ENCODE assay signal across 23 cellular contexts in genomic region chr16:58670946-58671583, GRCh38. TPM values are rescaled to one million over a fixed set of nuclear protein-coding genes. Genes with fewer than 3 reads are reported as not detected.
DNase-seq lines count a peak whose midpoint lies in the region; ATAC-seq and TF ChIP-seq lines count a peak whose summit lies in the region.
"Had no signal": no experiment of that assay in that cellular context is flagged by ENCODE, and none has a peak within 500 bp of the region (broad histone marks: within the 10 kb centered on the region; RNA-seq: fewer than 3 reads in every experiment).

No MANE protein-coding gene starts in this region.

- H3K27me3 Mint-ChIP-seq in T-helper 17 cell (no peaks in the 10 kb centered on the region), neural crest cell (ENCODE audit: low read depth) (no peaks in the 10 kb centered on the region)
- H3K27me3 Mint-ChIP-seq in activated T-helper 2 cell treated with anti-CD3 and anti-CD28 coated beads, Interferon-gamma antibody, Interleukin-2, Interleukin-4, amounts not matched to agents 10 μg/mL and 5 μg/mL and 100 μg/mL, durations not matched to agents 14 hours and 24 hours and 36 hours (ENCODE audit: low read depth): no peaks in the 10 kb centered on the region
- H3K27me3 Mint-ChIP-seq: CD4-positive, alpha-beta T cell; CD8-positive, alpha-beta memory T cell had no signal

- ATAC-seq in T-helper 17 cell: no peak
- ATAC-seq: GM12878, GM23338 had no signal

- H3K36me3 ChIP-seq in H7 (replicated peaks; ENCODE audit: control insufficient read depth, insufficient read depth, low read length): peaks cover 11% of the 10 kb centered on the region
- H3K36me3 ChIP-seq: BE2C, HAP-1 had no signal

- intact Hi-C loops in activated T-helper 2 cell treated with anti-CD3 and anti-CD28 coated beads, Interferon-gamma antibody, Interleukin-2, Interleukin-4, amounts not matched to agents 10 μg/mL and 5 μg/mL and 100 μg/mL, durations not matched to agents 14 hours and 24 hours and 36 hours (cut with micrococcal nuclease): no loop called here

- H3K9me3 Mint-ChIP-seq in neural crest cell: no peaks in the 10 kb centered on the region
- H3K9me3 Mint-ChIP-seq in activated T-helper 2 cell treated with anti-CD3 and anti-CD28 coated beads, Interferon-gamma antibody, Interleukin-2, Interleukin-4, amounts not matched to agents 10 μg/mL and 5 μg/mL and 100 μg/mL, durations not matched to agents 14 hours and 24 hours and 36 hours: no peaks in the 10 kb centered on the region
- H3K9me3 Mint-ChIP-seq: CD14-positive monocyte; CD4-positive, alpha-beta T cell; CD8-positive, alpha-beta memory T cell; GM23338; HFFc6 had no signal

- peaks cover 7% of the 10 kb centered on the region for H3K4me1 Mint-ChIP-seq in T-helper 17 cell
- no peaks in the 10 kb centered on the region for H3K4me1 Mint-ChIP-seq in neural crest cell
- no peaks in the 10 kb centered on the region for H3K4me1 Mint-ChIP-seq in activated T-helper 2 cell treated with anti-CD3 and anti-CD28 coated beads, Interferon-gamma antibody, Interleukin-2, Interleukin-4, amounts not matched to agents 10 μg/mL and 5 μg/mL and 100 μg/mL, durations not matched to agents 14 hours and 24 hours and 36 hours (ENCODE audit: low read depth)
- H3K4me1 Mint-ChIP-seq: CD14-positive monocyte, GM23338 had no signal

- no peak for TF ChIP-seq CTCF in neural crest cell (conservative IDR thresholded peaks at IDR 0.05)

- H3K4me3 Mint-ChIP-seq in T-helper 17 cell (no peak overlapping the region), neural crest cell (no peak overlapping the region)
- no peak overlapping the region for H3K4me3 Mint-ChIP-seq in activated T-helper 2 cell treated with anti-CD3 and anti-CD28 coated beads, Interferon-gamma antibody, Interleukin-2, Interleukin-4, amounts not matched to agents 10 μg/mL and 5 μg/mL and 100 μg/mL, durations not matched to agents 14 hours and 24 hours and 36 hours (ENCODE audit: low read depth)
- H3K4me3 Mint-ChIP-seq: CD14-positive monocyte; CD4-positive, alpha-beta T cell; CD8-positive, alpha-beta memory T cell; GM23338; HFFc6 had no signal

- H3K36me3 Mint-ChIP-seq in T-helper 17 cell (ENCODE audit: low read depth): peaks cover 4% of the 10 kb centered on the region
- peaks cover 11% of the 10 kb centered on the region for H3K36me3 Mint-ChIP-seq in neural crest cell (ENCODE audit: low read depth)
- no peaks in the 10 kb centered on the region for H3K36me3 Mint-ChIP-seq in activated T-helper 2 cell treated with anti-CD3 and anti-CD28 coated beads, Interferon-gamma antibody, Interleukin-2, Interleukin-4, amounts not matched to agents 10 μg/mL and 5 μg/mL and 100 μg/mL, durations not matched to agents 14 hours and 24 hours and 36 hours (ENCODE audit: low read depth)

- peak overlapping the region; percentile 21 for H3K27ac Mint-ChIP-seq in T-helper 17 cell
- H3K27ac Mint-ChIP-seq in neural crest cell (ENCODE audit: unreplicated experiment): peak overlapping the region; percentile 75
- H3K27ac Mint-ChIP-seq in activated T-helper 2 cell treated with anti-CD3 and anti-CD28 coated beads, Interferon-gamma antibody, Interleukin-2, Interleukin-4, amounts not matched to agents 10 μg/mL and 5 μg/mL and 100 μg/mL, durations not matched to agents 14 hours and 24 hours and 36 hours: no peak overlapping the region
- H3K27ac Mint-ChIP-seq: CD4-positive, alpha-beta T cell; GM23338; HFFc6 had no signal

- no peak overlapping the region for H3K4me3 ChIP-seq in H7 (ENCODE audit: insufficient read depth, low read depth, low read length)
- H3K4me3 ChIP-seq: A549; BLaER1 treated with 17β-estradiol and CSF1 and Interleukin-3, amounts not matched to agents 10 nM and 100 nM; GM12878; GM23338; HAP-1 had no signal

- no peaks in the 10 kb centered on the region for H3K9me3 ChIP-seq in T-helper 17 cell (ENCODE audit: control insufficient read depth, low read length, poor library complexity, severe bottlenecking)
- H3K9me3 ChIP-seq: A549; BE2C; BLaER1 treated with 17β-estradiol and CSF1 and Interleukin-3, amounts not matched to agents 10 nM and 100 nM; HAP-1 had no signal

- no peaks in the 10 kb centered on the region for H3K27me3 ChIP-seq in H7 (ENCODE audit: control insufficient read depth, insufficient read depth, low read length)
- H3K27me3 ChIP-seq: BE2C; BLaER1 treated with 17β-estradiol and CSF1 and Interleukin-3, amounts not matched to agents 10 nM and 100 nM had no signal

- DNase-seq in H7 (peak; percentile 35), T-helper 17 cell (no peak), neural crest cell (ENCODE audit: low read depth, low spot score) (no peak), NCI-H1092 treated with DMSO at 0.1 percent for 48 hours (lab: John Stamatoyannopoulos, UW) (no peak), NCI-H146 treated with DMSO at 0.1 percent for 48 hours (lab: John Stamatoyannopoulos, UW; ENCODE audit: unreplicated experiment) (no peak)
- no peak for DNase-seq in activated T-helper 2 cell treated with anti-CD3 and anti-CD28 coated beads, Interferon-gamma antibody, Interleukin-2, Interleukin-4, amounts not matched to agents 10 μg/mL and 5 μg/mL and 100 μg/mL, durations not matched to agents 14 hours and 24 hours and 36 hours (ENCODE audit: low spot score)
- DNase-seq: 8988T; ACHN; AML-193; BE2C; CD4-positive, alpha-beta T cell; CD8-positive, alpha-beta memory T cell; DMS 273 treated with DMSO at 0.1 percent for 48 hours; DMS79; EL; GDM1; HFFc6 had no signal

RNA-seq across cellular contexts. Expression of gene SLC38A7, which starts 13.5 kb away (rescaled TPM):
- 14.6 and 16.1 TPM in 2 replicates for total RNA-seq in H7 (2014; rRNA removed; shearing (Covaris generic))
- total RNA-seq in T-helper 17 cell (1 to 10 TPM; 7.6 to 9.2 TPM), neural crest cell (31.7 and 31.8 TPM in 2 replicates)
- 8.8 and 9.8 TPM in 2 replicates for total RNA-seq in activated T-helper 2 cell treated with anti-CD3 and anti-CD28 coated beads, Interferon-gamma antibody, Interleukin-2, Interleukin-4, amounts not matched to agents 10 μg/mL and 5 μg/mL and 100 μg/mL, durations not matched to agents 14 hours and 24 hours and 36 hours

RNA-seq across cellular contexts. Expression of gene CNOT1, which starts 41.4 kb away (rescaled TPM):
- total RNA-seq in H7 (2014; rRNA removed; shearing (Covaris generic)): 198 and 256 TPM in 2 replicates
- total RNA-seq in T-helper 17 cell: 100 to 1,000 TPM; 213 to 224 TPM
- 247 and 254 TPM in 2 replicates for total RNA-seq in neural crest cell
- 264 and 266 TPM in 2 replicates for total RNA-seq in activated T-helper 2 cell treated with anti-CD3 and anti-CD28 coated beads, Interferon-gamma antibody, Interleukin-2, Interleukin-4, amounts not matched to agents 10 μg/mL and 5 μg/mL and 100 μg/mL, durations not matched to agents 14 hours and 24 hours and 36 hours
